Comparison of ENCODE assay signal across 32 cellular contexts in the genomic region with DNA sequence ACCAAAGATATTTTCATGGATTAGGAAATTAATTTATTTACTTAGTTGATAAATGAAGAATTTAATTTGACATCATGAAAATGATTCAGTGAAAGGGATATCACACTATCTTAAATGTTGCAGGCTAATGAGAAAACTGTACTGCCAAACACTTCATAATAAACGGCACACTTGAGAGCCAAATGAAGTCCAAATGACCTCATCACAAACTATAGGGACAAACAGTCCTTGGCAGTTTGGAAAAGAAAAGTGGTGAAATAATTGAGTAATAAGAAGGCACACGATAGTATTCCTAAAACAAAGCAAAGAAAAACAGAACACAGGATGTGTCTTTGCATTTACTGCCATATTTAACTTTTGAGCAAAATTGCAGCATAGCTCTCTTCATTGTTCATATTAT.
"Had no signal": no experiment of that assay in that cellular context is flagged by ENCODE, and none has a peak within 500 bp of the region (broad histone marks: within the 10 kb centered on the region; RNA-seq: fewer than 3 reads in every experiment).

No MANE protein-coding gene starts in this region.

- H3K27ac ChIP-seq: brain microvascular endothelial cell, esophagus squamous epithelium, heart left ventricle, WERI-Rb-1 had no signal

- H3K36me3 ChIP-seq: brain microvascular endothelial cell, esophagus squamous epithelium, heart left ventricle, WERI-Rb-1 had no signal

- H3K9me3 Mint-ChIP-seq: T-helper 2 cell treated with Interferon-gamma antibody and Interleukin-4, amounts not matched to agents 5 μg/mL and 100 μg/mL, for 36 hours had no signal

- H3K36me3 Mint-ChIP-seq: activated naive CD8-positive, alpha-beta T cell had no signal

- H3K27me3 Mint-ChIP-seq: activated B cell treated with CpG ODN at 0.5 μM for 24 hours; activated CD8-positive, alpha-beta T cell treated with anti-CD3 and anti-CD28 coated beads for 36 hours; activated T-helper 17 cell treated with anti-CD3 and anti-CD28 coated beads, Interleukin-2, amount 50 U/mL, for 72 hours; effector memory CD8-positive, alpha-beta T cell had no signal

- H3K27me3 ChIP-seq: brain microvascular endothelial cell, esophagus squamous epithelium had no signal

- H3K4me1 ChIP-seq: esophagus squamous epithelium, heart left ventricle had no signal

- FAIRE-seq: astrocyte, colon had no signal

- H3K27ac Mint-ChIP-seq: activated B cell treated with CpG ODN at 0.5 μM for 24 hours; activated CD8-positive, alpha-beta T cell treated with anti-CD3 and anti-CD28 coated beads for 36 hours; activated naive CD8-positive, alpha-beta T cell; activated T-helper 17 cell treated with anti-CD3 and anti-CD28 coated beads, Interleukin-2, amount 50 U/mL, for 72 hours; effector memory CD8-positive, alpha-beta T cell; T-helper 2 cell treated with Interferon-gamma antibody and Interleukin-4, amounts not matched to agents 5 μg/mL and 100 μg/mL, for 36 hours had no signal

- DNase-seq: activated B cell treated with CpG ODN at 0.5 μM for 24 hours; activated CD4-positive, alpha-beta T cell treated with anti-CD3 and anti-CD28 coated beads for 48 hours; activated CD4-positive, alpha-beta T cell treated with anti-CD3 and anti-CD28 coated beads, Interleukin-2, amount 50 U/mL, for 1 hour; activated CD4-positive, alpha-beta T cell treated with anti-CD3 and anti-CD28 coated beads, Interleukin-2, amount 50 U/mL, for 48 hours; activated CD8-positive, alpha-beta memory T cell treated with anti-CD3 and anti-CD28 coated beads for 24 hours; activated CD8-positive, alpha-beta T cell treated with anti-CD3 and anti-CD28 coated beads for 36 hours; activated effector memory CD4-positive, alpha-beta T cell treated with Interleukin-2 at 50 U/mL for 16 hours; activated gamma-delta T cell treated with Interleukin-2 at 50 U/mL for 16 hours; activated naive CD4-positive, alpha-beta T cell treated with anti-CD3 and anti-CD28 coated beads, Interleukin-2, amount 50 U/mL, for 16 hours; activated naive CD4-positive, alpha-beta T cell treated with Interleukin-2 at 50 U/mL for 16 hours; activated T-cell treated with anti-CD3 and anti-CD28 coated beads, Interleukin-2, amount 50 U/mL, for 4 hours; amniotic stem cell; anterior cingulate cortex; brain microvascular endothelial cell; caudate nucleus; cortex of kidney; dermis blood vessel endothelial cell; effector CD4-positive, alpha-beta T cell; effector memory CD8-positive, alpha-beta T cell; esophagus squamous epithelium; foreskin melanocyte; glutamatergic neuron; heart left ventricle; hypothalamus; T1000; WERI-Rb-1 had no signal

- H3K4me3 ChIP-seq: esophagus squamous epithelium, heart left ventricle had no signal

- ATAC-seq: activated CD4-positive, CD25-positive, alpha-beta regulatory T cell treated with anti-CD3 and anti-CD28 coated beads, Interleukin-2, amount 50 U/mL, for 24 hours; activated CD8-positive, alpha-beta T cell treated with anti-CD3 and anti-CD28 coated beads for 36 hours; activated T-cell treated with anti-CD3 and anti-CD28 coated beads, Interleukin-2, amount 50 U/mL, for 4 hours; activated T-helper 17 cell treated with anti-CD3 and anti-CD28 coated beads, Interleukin-2, amount 50 U/mL, for 72 hours; effector memory CD8-positive, alpha-beta T cell; heart left ventricle had no signal

- H3K4me1 Mint-ChIP-seq: activated B cell treated with CpG ODN at 0.5 μM for 24 hours; activated T-helper 17 cell treated with anti-CD3 and anti-CD28 coated beads, Interleukin-2, amount 50 U/mL, for 72 hours had no signal

- H3K9me3 ChIP-seq: esophagus squamous epithelium had no signal

- H3K4me3 Mint-ChIP-seq: activated B cell treated with CpG ODN at 0.5 μM for 24 hours; activated CD8-positive, alpha-beta T cell treated with anti-CD3 and anti-CD28 coated beads for 36 hours; activated naive CD8-positive, alpha-beta T cell; activated T-cell treated with anti-CD3 and anti-CD28 coated beads, Interleukin-2, amount 50 U/mL, for 4 hours; activated T-helper 17 cell treated with anti-CD3 and anti-CD28 coated beads, Interleukin-2, amount 50 U/mL, for 72 hours; effector memory CD8-positive, alpha-beta T cell; T-helper 2 cell treated with Interferon-gamma antibody and Interleukin-4, amounts not matched to agents 5 μg/mL and 100 μg/mL, for 36 hours had no signal
